8 cellular contexts compared by ENCODE assay signal in the genomic region with DNA sequence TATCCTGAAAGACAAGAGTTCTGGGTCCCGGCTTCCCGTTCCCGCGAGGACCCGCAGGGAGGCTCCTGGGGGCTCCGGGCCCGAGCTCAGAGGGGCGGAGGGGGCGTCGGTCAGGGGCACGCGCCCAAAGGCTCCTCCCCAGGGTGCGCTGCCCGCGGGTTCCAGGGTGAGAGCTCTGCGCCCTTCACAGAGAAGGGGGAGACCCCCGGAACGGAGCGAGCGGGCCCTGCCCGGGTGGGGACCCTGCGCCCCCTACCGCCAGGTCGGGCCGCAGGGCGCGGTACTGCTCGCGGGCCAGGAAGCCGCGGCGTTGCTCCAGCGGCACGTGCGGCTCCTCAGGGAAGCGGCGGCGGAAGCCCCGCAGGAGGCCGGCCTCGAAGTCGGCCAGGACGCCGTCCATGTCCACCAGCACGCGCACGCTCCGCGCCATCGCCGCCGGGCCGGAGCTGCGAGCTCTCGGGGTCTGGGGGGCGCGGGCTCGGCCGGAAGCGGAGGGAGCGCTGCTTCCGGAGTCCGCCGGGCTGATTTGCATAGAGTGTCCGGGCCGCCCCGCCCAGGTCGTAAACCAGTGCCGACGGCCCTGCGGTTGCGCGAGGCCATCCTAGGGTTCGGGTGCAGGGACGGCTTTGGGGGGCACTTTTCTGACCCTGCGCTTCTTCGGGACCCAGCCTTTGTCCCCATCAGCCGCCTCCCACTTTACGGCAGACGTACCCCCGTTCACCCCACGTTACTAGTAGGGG. TPM values are rescaled to one million over a fixed set of nuclear protein-coding genes. Genes with fewer than 3 reads are reported as not detected.
DNase-seq lines count a peak whose midpoint lies in the region; ATAC-seq and TF ChIP-seq lines count a peak whose summit lies in the region.

A gene (minus strand): TSS at position 465 of the 740 bp plus-strand sequence. CDS start 35 bp downstream, at position 430.

- peak within 1 kb of the TSS; percentile 82 to 93 for H3K9ac ChIP-seq in colonic mucosa (ENCODE audit: low read depth in 2 of 2, low read length in 2 of 2)

- peak within 1 kb of the TSS; percentile 94 for H3K27ac ChIP-seq in colonic mucosa

- intact Hi-C loops in colonic mucosa (cut with DNase I) = loop anchor here (1.0 kb wide), 1 partner anchor 17 kb away; no protein-coding TSS in a partner anchor
- intact Hi-C loops in left colon (cut with DNase I, micrococcal nuclease) = no loop called here

- peak; percentile 83 for ATAC-seq in GM18868 (IDR thresholded peaks at IDR 0.05; ENCODE audit: unreplicated experiment)
- ATAC-seq in HG03095 (IDR thresholded peaks at IDR 0.05; ENCODE audit: unreplicated experiment) = peak; percentile 71
- ATAC-seq in left colon = peak; percentile 82

- peak; percentile 95 for DNase-seq in AG20443 (ENCODE audit: low spot score)
- peak; percentile 41 to 85 for DNase-seq in NCI-H446 (lab: John Stamatoyannopoulos, UW)
- peak; percentile 59 to 70 for DNase-seq in activated CD4-positive, alpha-beta T cell treated with anti-CD3 and anti-CD28 coated beads for 24 hours (ENCODE audit: low read depth in 2 of 2)
- peak; percentile 90 for DNase-seq in colonic mucosa
- DNase-seq in left colon = peak; percentile 89 to 92
- DNase-seq in stimulated activated CD4-positive, alpha-beta T cell treated with anti-CD3 and anti-CD28 coated beads, Interleukin-2, amount 100 ng/mL, for 48 hours = peak; percentile 59 to 70

- no peaks in the 10 kb centered on the region for H3K9me3 ChIP-seq in colonic mucosa

- H3K27me3 ChIP-seq in colonic mucosa = no peaks in the 10 kb centered on the region

- peak within 1 kb of the TSS; percentile 83 for H3K4me3 ChIP-seq in colonic mucosa

- H3K4me1 ChIP-seq in colonic mucosa = peaks cover 12% of the 10 kb centered on the region

- H3K36me3 ChIP-seq in colonic mucosa = no peaks in the 10 kb centered on the region

- peak; percentile 74 for TF ChIP-seq CTCF in colonic mucosa (IDR thresholded peaks at IDR 0.05)

RNA-seq across cellular contexts. Expression of the gene that starts here (rescaled TPM):
- total RNA-seq in colonic mucosa = 10 to 100 TPM; 72.3 to 94.9 TPM
- total RNA-seq in left colon = 10 to 100 TPM; 77.6 to 86.6 TPM

Comparison
In these comparisons a context has a peak if more than half of its experiments do, and no peak if none do; other contexts are left out.
1. Peak in every context shown above with its lines: DNase-seq, ATAC-seq, H3K4me3 ChIP-seq and H3K27ac ChIP-seq.